1 cellular context compared by ENCODE assay signal in the genomic region with DNA sequence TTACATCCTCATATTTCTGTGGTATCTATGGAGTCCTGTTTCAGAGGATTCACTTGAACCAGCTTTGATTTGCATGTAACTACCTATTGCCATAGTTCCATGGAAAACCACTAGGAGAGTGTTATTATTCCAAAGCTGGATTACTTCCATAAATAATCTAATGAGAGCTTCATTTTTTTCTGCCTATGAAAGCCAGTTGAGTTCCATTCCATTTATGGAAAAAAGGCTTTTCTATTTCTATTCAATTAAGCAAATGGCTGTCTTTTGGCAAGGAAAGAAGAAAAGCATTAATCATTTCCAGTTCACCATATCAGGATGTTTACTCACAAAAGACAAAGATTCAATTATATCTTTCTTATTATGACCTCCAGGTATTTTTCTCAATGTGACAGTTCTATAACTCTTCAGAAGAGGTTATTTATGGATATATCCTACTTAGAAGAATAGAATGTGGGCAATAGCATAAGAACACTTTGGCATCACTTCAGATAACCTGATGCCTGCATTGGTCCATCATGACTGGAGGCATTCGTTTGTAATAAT.
TF ChIP-seq lines count a peak whose summit lies in the region.

No MANE protein-coding gene starts in this region.

TF ChIP-seq in SK-N-SH, 30 proteins besides CTCF, POLR2A, EP300 and RAD21 (continued from another document):
- TF ChIP-seq PBX3 (IDR thresholded peaks at IDR 0.05): peak; percentile 75
- TF ChIP-seq CHD2 (IDR thresholded peaks at IDR 0.05; ENCODE audit: low read length, partially characterized antibody): no peak
- TF ChIP-seq POLR2AphosphoS5 (IDR thresholded peaks at IDR 0.05; ENCODE audit: low read depth, low read length): peak; percentile 34; the same call in 1 of the 2 replicates
- TF ChIP-seq TCF12 (IDR thresholded peaks at IDR 0.05): peak; percentile 75
